Comparison of ENCODE assay signal across 8 cellular contexts in genomic region chr10:3887885-3888476, GRCh38.
DNase-seq lines count a peak whose midpoint lies in the region; ATAC-seq, FAIRE-seq and TF ChIP-seq lines count a peak whose summit lies in the region.

No MANE protein-coding gene starts in this region.

- no peak for TF ChIP-seq CTCF in MCF 10A (IDR thresholded peaks at IDR 0.05; ENCODE audit: unreplicated experiment)

- POLR2A ChIA-PET in MCF 10A (lab: Yijun Ruan, JAX) (interaction anchor here (0.6 to 7.5 kb wide), 16 partner anchors 9 to 562 kb away, joined by 3 to 89 read pairs (median 4); partner anchors contain the start of gene KLF6), HEK293T (lab: Yijun Ruan, JAX) (interaction anchor here (1.1 to 3.3 kb wide), 2 partner anchors 102 to 103 kb away, joined by 4 to 39 read pairs; partner anchors contain the start of gene KLF6)

- H3K4me3 Mint-ChIP-seq in MCF 10A (ENCODE audit: unreplicated experiment) = no peak overlapping the region

- H3K36me3 Mint-ChIP-seq in MCF 10A (ENCODE audit: insufficient read depth, unreplicated experiment) = no peaks in the 10 kb centered on the region

- peaks cover 32% of the 10 kb centered on the region for H3K4me1 Mint-ChIP-seq in MCF 10A (ENCODE audit: insufficient read depth, unreplicated experiment)

- BruUV-seq in MCF 10A (replicated peaks; lab: Mats Ljungman, UMichigan) = no TSS peak

- H3K9me3 Mint-ChIP-seq in MCF 10A (ENCODE audit: unreplicated experiment) = no peaks in the 10 kb centered on the region

- ATAC-seq in HG02623 (IDR thresholded peaks at IDR 0.05; ENCODE audit: unreplicated experiment) (peak; percentile 55), SK-N-SH treated with all-trans-retinoic acid at 6 μM for 48 hours (peak; percentile 69), HG02970 (IDR thresholded peaks at IDR 0.05; ENCODE audit: low FRiP score, unreplicated experiment) (no peak)
- ATAC-seq in stimulated activated naive CD8-positive, alpha-beta T cell treated with anti-CD3 and anti-CD28 coated beads, Interleukin-15, Interleukin-2, amounts not matched to agents 100 U/mL and 50 U/mL, for 24 hours = peak; percentile 74

- peak; percentile 36 for FAIRE-seq in GM12892 (lab: Jason Lieb, UNC)

- no peaks in the 10 kb centered on the region for H3K27me3 Mint-ChIP-seq in MCF 10A (ENCODE audit: insufficient read depth, unreplicated experiment)

- CTCF ChIA-PET in MCF 10A (lab: Yijun Ruan, JAX) = interaction anchor here (0.6 to 1.0 kb wide), 2 partner anchors 15 to 270 kb away, joined by 3 read pairs; no protein-coding TSS in a partner anchor
- CTCF ChIA-PET in HEK293T (lab: Yijun Ruan, JAX) = interaction anchor here (1.0 kb wide), 1 partner anchor 11 kb away, joined by 3 read pairs; no protein-coding TSS in a partner anchor

- TF ChIP-seq POLR2A in GM12892 (IDR thresholded peaks at IDR 0.05; ENCODE audit: low read depth, low read length) = no peak

- DNase-seq in GM12892 (ENCODE audit: insufficient read length) (peak; percentile 20), MCF 10A (ENCODE audit: unreplicated experiment) (peak; percentile 77), medulla oblongata (ENCODE audit: extremely low spot score) (peak; percentile 60), HEK293T (ENCODE audit: extremely low spot score) (no peak)
- DNase-seq in stimulated activated naive CD8-positive, alpha-beta T cell treated with anti-CD3 and anti-CD28 coated beads, Interleukin-15, Interleukin-2, amounts not matched to agents 100 U/mL and 50 U/mL, for 24 hours = no peak

- peak overlapping the region; percentile 81 for H3K27ac Mint-ChIP-seq in MCF 10A (ENCODE audit: low read depth, unreplicated experiment)

- intact Hi-C loops in MCF 10A (cut with micrococcal nuclease) = loop anchor here (1.0 to 5.0 kb wide), 2 partner anchors 36 to 78 kb away; no protein-coding TSS in a partner anchor

TF ChIP-seq in SK-N-SH treated with all-trans-retinoic acid at 6 μM for 48 hours, 23 proteins besides CTCF, POLR2A, EP300 and RAD21:
- TF ChIP-seq ZFP3 (CRISPR knock-in tag; IDR thresholded peaks at IDR 0.05) (peak; percentile 31; the same call in 1 of the 2 replicates), CSDC2 (CRISPR knock-in tag; IDR thresholded peaks at IDR 0.05) (peak; percentile 81), ISL1 (CRISPR knock-in tag; IDR thresholded peaks at IDR 0.05) (no peak), TSHZ2 (CRISPR knock-in tag; IDR thresholded peaks at IDR 0.05) (no peak), PPARA (CRISPR knock-in tag; IDR thresholded peaks at IDR 0.05; ENCODE audit: borderline replicate concordance) (no peak), ZNF8 (CRISPR knock-in tag; IDR thresholded peaks at IDR 0.05) (no peak), BACH2 (CRISPR knock-in tag; IDR thresholded peaks at IDR 0.05; ENCODE audit: borderline replicate concordance) (no peak)
- TF ChIP-seq, protein P1, sequence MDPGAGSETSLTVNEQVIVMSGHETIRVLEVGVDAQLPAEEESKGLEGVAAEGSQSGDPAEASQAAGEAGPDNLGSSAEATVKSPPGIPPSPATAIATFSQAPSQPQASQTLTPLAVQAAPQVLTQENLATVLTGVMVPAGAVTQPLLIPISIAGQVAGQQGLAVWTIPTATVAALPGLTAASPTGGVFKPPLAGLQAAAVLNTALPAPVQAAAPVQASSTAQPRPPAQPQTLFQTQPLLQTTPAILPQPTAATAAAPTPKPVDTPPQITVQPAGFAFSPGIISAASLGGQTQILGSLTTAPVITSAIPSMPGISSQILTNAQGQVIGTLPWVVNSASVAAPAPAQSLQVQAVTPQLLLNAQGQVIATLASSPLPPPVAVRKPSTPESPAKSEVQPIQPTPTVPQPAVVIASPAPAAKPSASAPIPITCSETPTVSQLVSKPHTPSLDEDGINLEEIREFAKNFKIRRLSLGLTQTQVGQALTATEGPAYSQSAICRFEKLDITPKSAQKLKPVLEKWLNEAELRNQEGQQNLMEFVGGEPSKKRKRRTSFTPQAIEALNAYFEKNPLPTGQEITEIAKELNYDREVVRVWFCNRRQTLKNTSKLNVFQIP (CRISPR knock-in tag; IDR thresholded peaks at IDR 0.05; ENCODE audit: borderline replicate concordance, low read depth) = no peak

TF ChIP-seq in HEK293T, 16 proteins besides CTCF, POLR2A, EP300 and RAD21:
- TF ChIP-seq L3MBTL2 (conservative IDR thresholded peaks at IDR 0.05) (no peak), ELF4 (IDR thresholded peaks at IDR 0.05) (no peak), CTBP1 (IDR thresholded peaks at IDR 0.05; ENCODE audit: borderline replicate concordance) (no peak), FOXK2 (IDR thresholded peaks at IDR 0.05) (no peak), HDGF (IDR thresholded peaks at IDR 0.05; ENCODE audit: borderline replicate concordance) (no peak), NFRKB (IDR thresholded peaks at IDR 0.05) (no peak), FOXA1 (IDR thresholded peaks at IDR 0.05) (no peak), BHLHE40 (IDR thresholded peaks at IDR 0.05; ENCODE audit: borderline replicate concordance) (no peak), SP1 (IDR thresholded peaks at IDR 0.05) (no peak), ARNT (IDR thresholded peaks at IDR 0.05) (no peak), ZNF384 (IDR thresholded peaks at IDR 0.05) (no peak), FOXM1 (IDR thresholded peaks at IDR 0.05; ENCODE audit: borderline replicate concordance) (no peak), SUZ12 (IDR thresholded peaks at IDR 0.05) (no peak), TARDBP (IDR thresholded peaks at IDR 0.05) (no peak), LEF1 (IDR thresholded peaks at IDR 0.05; ENCODE audit: borderline replicate concordance) (no peak)
- TF ChIP-seq, protein P2, sequence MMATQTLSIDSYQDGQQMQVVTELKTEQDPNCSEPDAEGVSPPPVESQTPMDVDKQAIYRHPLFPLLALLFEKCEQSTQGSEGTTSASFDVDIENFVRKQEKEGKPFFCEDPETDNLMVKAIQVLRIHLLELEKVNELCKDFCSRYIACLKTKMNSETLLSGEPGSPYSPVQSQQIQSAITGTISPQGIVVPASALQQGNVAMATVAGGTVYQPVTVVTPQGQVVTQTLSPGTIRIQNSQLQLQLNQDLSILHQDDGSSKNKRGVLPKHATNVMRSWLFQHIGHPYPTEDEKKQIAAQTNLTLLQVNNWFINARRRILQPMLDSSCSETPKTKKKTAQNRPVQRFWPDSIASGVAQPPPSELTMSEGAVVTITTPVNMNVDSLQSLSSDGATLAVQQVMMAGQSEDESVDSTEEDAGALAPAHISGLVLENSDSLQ (IDR thresholded peaks at IDR 0.05) = no peak

Comparison
In these comparisons a context has a peak if more than half of its experiments do, and no peak if none do; other contexts are left out.
1. DNase-seq: peak in GM12892 (single experiment), MCF 10A (single experiment) and medulla oblongata (single experiment); none in stimulated activated naive CD8-positive, alpha-beta T cell treated with anti-CD3 and anti-CD28 coated beads, Interleukin-15, Interleukin-2, amounts not matched to agents 100 U/mL and 50 U/mL, for 24 hours (single experiment) and HEK293T (single experiment).